In the genomic region with DNA sequence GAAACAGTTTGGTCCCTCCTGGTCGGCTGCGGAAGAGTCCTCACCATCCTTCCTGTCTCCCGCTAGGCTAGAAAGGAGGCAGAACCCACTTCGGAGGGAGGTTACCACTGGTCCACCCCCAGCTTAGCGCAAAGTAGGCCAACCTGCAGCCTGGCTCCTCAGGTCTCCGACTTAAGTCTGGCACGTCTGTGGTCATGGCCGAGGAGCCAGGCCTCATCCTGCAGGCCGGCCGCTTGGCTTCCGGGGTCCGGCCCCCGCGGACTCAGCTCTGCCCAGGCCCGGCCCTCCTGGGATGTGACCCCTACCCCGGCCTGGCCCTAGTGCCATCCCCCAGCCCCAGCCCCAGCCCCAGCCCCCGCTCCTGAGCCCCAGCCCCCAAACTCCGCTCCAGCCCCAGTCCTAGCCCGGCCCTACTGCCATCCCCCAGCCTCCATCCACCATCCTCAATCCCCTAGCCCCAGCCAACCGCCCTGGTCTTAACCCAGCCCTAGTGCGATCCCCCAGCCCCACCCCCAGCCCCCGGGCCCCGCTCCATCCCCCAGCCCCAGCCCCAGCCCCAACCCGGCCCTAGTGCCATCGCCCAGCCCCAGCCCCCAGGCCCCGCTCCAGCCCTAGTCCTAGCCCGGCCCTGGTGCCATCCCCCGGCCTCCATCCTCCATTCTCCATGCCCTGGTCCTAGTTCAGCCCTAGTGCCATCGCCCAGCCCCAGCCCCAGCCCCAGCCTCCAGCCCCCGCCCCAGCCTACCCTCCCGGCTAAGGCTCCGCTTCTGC, we compare ENCODE assay signal across 8 cellular contexts. TPM values are rescaled to one million over a fixed set of nuclear protein-coding genes. Genes with fewer than 3 reads are reported as not detected.
A peak's percentile ranks its signal among the peaks of the same experiment; 100 is the strongest.
DNase-seq lines count a peak whose midpoint lies in the region; ATAC-seq and TF ChIP-seq lines count a peak whose summit lies in the region.

No MANE protein-coding gene starts in this region.

- peaks cover 9% of the 10 kb centered on the region for H3K4me1 ChIP-seq in left ventricle myocardium inferior

- peak; percentile 74 for DNase-seq in SIG-M5 treated with dmso at 0.1 percent for 504 hours (lab: John Stamatoyannopoulos, UW; ENCODE audit: unreplicated experiment)
- no peak for DNase-seq in SIG-M5 (lab: John Stamatoyannopoulos, UW)
- DNase-seq in left ventricle myocardium inferior = no peak
- peak; percentile 30 for DNase-seq in renal cortical epithelial cell (ENCODE audit: low read depth)
- no peak for DNase-seq in NCI-H2196 treated with DMSO at 0.1 percent for 48 hours (lab: John Stamatoyannopoulos, UW; ENCODE audit: unreplicated experiment)

- H3K27me3 Mint-ChIP-seq in IgD-negative memory B cell = no peaks in the 10 kb centered on the region
- no peaks in the 10 kb centered on the region for H3K27me3 Mint-ChIP-seq in activated naive CD8-positive, alpha-beta T cell

- no peak for TF ChIP-seq CTCF in left ventricle myocardium inferior (IDR thresholded peaks at IDR 0.05; ENCODE audit: borderline replicate concordance)

- intact Hi-C loops in left ventricle myocardium inferior (cut with micrococcal nuclease) = no loop called here

- peak overlapping the region in 2 of 3 donors; percentile 63 to 88 for H3K27ac Mint-ChIP-seq in IgD-negative memory B cell
- H3K27ac Mint-ChIP-seq in activated naive CD8-positive, alpha-beta T cell = peak overlapping the region; percentile 46

- H3K4me3 ChIP-seq in left ventricle myocardium inferior = peak overlapping the region; percentile 90

- peak overlapping the region; percentile 84 to 94 (median 90) for H3K4me3 Mint-ChIP-seq in IgD-negative memory B cell
- peak overlapping the region; percentile 86 for H3K4me3 Mint-ChIP-seq in activated naive CD8-positive, alpha-beta T cell

- H3K9me3 ChIP-seq in left ventricle myocardium inferior (replicated peaks) = no peaks in the 10 kb centered on the region

- ATAC-seq in GM19467 (IDR thresholded peaks at IDR 0.05; ENCODE audit: unreplicated experiment) = no peak

- no peaks in the 10 kb centered on the region for H3K27me3 ChIP-seq in left ventricle myocardium inferior (ENCODE audit: low read depth)

- H3K9me3 Mint-ChIP-seq in IgD-negative memory B cell = no peaks in the 10 kb centered on the region
- no peaks in the 10 kb centered on the region for H3K9me3 Mint-ChIP-seq in activated naive CD8-positive, alpha-beta T cell (ENCODE audit: low read depth)

- H3K4me1 Mint-ChIP-seq in IgD-negative memory B cell = peaks cover 3 to 5% (median 4%) of the 10 kb centered on the region in 3 donors
- H3K4me1 Mint-ChIP-seq in activated naive CD8-positive, alpha-beta T cell (ENCODE audit: low read depth) = peaks cover 12% of the 10 kb centered on the region

- peaks cover 56% of the 10 kb centered on the region for H3K36me3 ChIP-seq in left ventricle myocardium inferior

- no peaks in the 10 kb centered on the region for H3K36me3 Mint-ChIP-seq in IgD-negative memory B cell
- H3K36me3 Mint-ChIP-seq in activated naive CD8-positive, alpha-beta T cell = peaks cover 5% of the 10 kb centered on the region

- H3K27ac ChIP-seq in left ventricle myocardium inferior (replicated peaks) = peak overlapping the region; percentile 85

RNA-seq across cellular contexts. Expression of a gene that starts 0.6 kb away (rescaled TPM):
- 56.8 TPM for polyA plus RNA-seq in IgD-negative memory B cell
- total RNA-seq in left ventricle myocardium inferior = 12.9 TPM
- total RNA-seq in renal cortical epithelial cell = 48.4 and 52.8 TPM in 2 replicates

RNA-seq across cellular contexts. Expression of a gene that starts 11.7 kb away (rescaled TPM):
- 119 TPM for polyA plus RNA-seq in IgD-negative memory B cell
- 30.0 TPM for total RNA-seq in left ventricle myocardium inferior
- 48.6 and 64.5 TPM in 2 replicates for total RNA-seq in renal cortical epithelial cell

RNA-seq across cellular contexts. Expression of a gene that starts 11.9 kb away (rescaled TPM):
- polyA plus RNA-seq in IgD-negative memory B cell = 24.5 TPM
- total RNA-seq in left ventricle myocardium inferior = 13.2 TPM
- total RNA-seq in renal cortical epithelial cell = 5.2 and 18.4 TPM in 2 replicates

RNA-seq across cellular contexts. Expression of a gene that starts 20.4 kb away (rescaled TPM):
- polyA plus RNA-seq in IgD-negative memory B cell = 20.8 TPM
- total RNA-seq in left ventricle myocardium inferior (10.6 TPM), renal cortical epithelial cell (25.6 and 25.9 TPM in 2 replicates)

Comparison
In these comparisons a context has a peak if more than half of its experiments do, and no peak if none do; other contexts are left out.
1. DNase-seq: peak in SIG-M5 treated with dmso at 0.1 percent for 504 hours (single experiment) and renal cortical epithelial cell (single experiment); none in SIG-M5 (single experiment), left ventricle myocardium inferior (single experiment) and NCI-H2196 treated with DMSO at 0.1 percent for 48 hours (single experiment).